ENCODE assay signal across 8 cellular contexts in the genomic region with DNA sequence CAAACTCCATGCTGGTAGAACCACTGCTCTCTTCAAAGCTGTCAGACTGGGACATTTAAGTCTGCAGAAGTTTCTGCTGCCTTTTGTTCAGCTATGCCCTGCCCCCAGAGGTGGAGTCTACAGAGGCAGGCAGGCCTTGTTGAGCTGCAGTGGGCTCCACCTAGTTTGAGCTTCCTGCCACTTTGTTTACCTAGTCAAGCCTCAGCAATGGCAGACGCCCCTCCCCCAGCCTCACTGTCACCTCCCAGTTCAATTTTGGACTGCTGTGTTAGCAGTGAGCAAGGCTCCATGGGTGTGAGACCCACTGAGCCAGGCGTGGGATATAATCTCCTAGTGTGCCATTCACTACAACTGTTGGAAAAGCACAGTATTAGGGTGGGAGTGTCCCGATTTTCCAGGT. TPM values are rescaled to one million over a fixed set of nuclear protein-coding genes. Genes with fewer than 3 reads are reported as not detected.
DNase-seq lines count a peak whose midpoint lies in the region; ATAC-seq and TF ChIP-seq lines count a peak whose summit lies in the region.
"Not testable (repeated sequence)": the region's sequence is repeated elsewhere in the genome, so short reads cannot be mapped to it uniquely, and the experiment has no call there.

No MANE protein-coding gene starts in this region.

- peaks cover 13% of the 10 kb centered on the region for H3K9me3 Mint-ChIP-seq in CD4-positive, alpha-beta T cell
- H3K9me3 Mint-ChIP-seq in T-cell = peaks cover 0 to 30% (median 13%) of the 10 kb centered on the region in 3 donors
- H3K9me3 Mint-ChIP-seq in activated CD8-positive, alpha-beta T cell treated with anti-CD3 and anti-CD28 coated beads, Interleukin-2, amount 10 ng/mL, durations not matched to agents 7 days and 5 days (ENCODE audit: insufficient read depth) = peaks cover 33% of the 10 kb centered on the region
- H3K9me3 Mint-ChIP-seq in activated naive CD8-positive, alpha-beta T cell treated with anti-CD3 and anti-CD28 coated beads, Interleukin-2, amount 50 U/mL, for 24 hours = peaks cover 17% of the 10 kb centered on the region

- POLR2A ChIA-PET in CD4-positive, alpha-beta T cell (lab: Charles Lee) = interaction anchor here (1.0 to 2.2 kb wide), 3 partner anchors 9 to 62 kb away, joined by 7 to 25 read pairs (median 10); no protein-coding TSS in a partner anchor
- POLR2A ChIA-PET in T-cell (lab: Charles Lee) = interaction anchor here in 1 of 2 donors (0.6 kb wide), 1 partner anchor 1510 kb away, joined by 3 read pairs; no protein-coding TSS in a partner anchor
- POLR2A ChIA-PET in activated CD8-positive, alpha-beta T cell treated with anti-CD3 and anti-CD28 coated beads, Interleukin-2, amount 10 ng/mL, durations not matched to agents 7 days and 5 days (lab: Charles Lee) = not testable (repeated sequence)

- ATAC-seq in CD4-positive, alpha-beta T cell (ENCODE audit: poor library complexity) = peak; percentile 55
- ATAC-seq in T-cell (replicated peaks in 1 of 4) = peak; percentile 48 to 89 (median 81)
- not testable (repeated sequence) for ATAC-seq in activated CD8-positive, alpha-beta T cell treated with anti-CD3 and anti-CD28 coated beads, Interleukin-2, amount 10 ng/mL, durations not matched to agents 7 days and 5 days; activated naive CD8-positive, alpha-beta T cell treated with anti-CD3 and anti-CD28 coated beads, Interleukin-2, amount 50 U/mL, for 24 hours

- H3K27ac ChIP-seq in CD4-positive, alpha-beta T cell (ENCODE audit: low read depth, low read length) = not testable (repeated sequence)

- H3K4me3 Mint-ChIP-seq in CD4-positive, alpha-beta T cell; activated CD8-positive, alpha-beta T cell treated with anti-CD3 and anti-CD28 coated beads, Interleukin-2, amount 10 ng/mL, durations not matched to agents 7 days and 5 days; activated naive CD8-positive, alpha-beta T cell treated with anti-CD3 and anti-CD28 coated beads, Interleukin-2, amount 50 U/mL, for 24 hours: not testable (repeated sequence)
- peak overlapping the region; percentile 13 to 56 (median 37) for H3K4me3 Mint-ChIP-seq in T-cell

- peak overlapping the region; percentile 49 for H3K27ac Mint-ChIP-seq in CD4-positive, alpha-beta T cell
- peak overlapping the region; percentile 68 to 91 for H3K27ac Mint-ChIP-seq in T-cell
- not testable (repeated sequence) for H3K27ac Mint-ChIP-seq in activated CD8-positive, alpha-beta T cell treated with anti-CD3 and anti-CD28 coated beads, Interleukin-2, amount 10 ng/mL, durations not matched to agents 7 days and 5 days; activated naive CD8-positive, alpha-beta T cell treated with anti-CD3 and anti-CD28 coated beads, Interleukin-2, amount 50 U/mL, for 24 hours

- peaks cover 14% of the 10 kb centered on the region for H3K9me3 ChIP-seq in CD4-positive, alpha-beta T cell (ENCODE audit: control insufficient read depth, low read length)

- CTCF ChIA-PET in CD4-positive, alpha-beta T cell (lab: Charles Lee) = interaction anchor here (1.5 kb wide), 1 partner anchor 106 kb away, joined by 4 read pairs; no protein-coding TSS in a partner anchor
- CTCF ChIA-PET in T-cell (lab: Charles Lee) = interaction anchor here in 1 of 2 donors (0.6 kb wide), 1 partner anchor 31 kb away, joined by 3 read pairs; no protein-coding TSS in a partner anchor
- CTCF ChIA-PET in activated CD8-positive, alpha-beta T cell treated with anti-CD3 and anti-CD28 coated beads, Interleukin-2, amount 10 ng/mL, durations not matched to agents 7 days and 5 days (lab: Charles Lee) = interaction anchor here (1.3 kb wide), 1 partner anchor 107 kb away, joined by 3 read pairs; no protein-coding TSS in a partner anchor

- not testable (repeated sequence) for H3K27me3 ChIP-seq in CD4-positive, alpha-beta T cell (ENCODE audit: control insufficient read depth, insufficient read depth, low read length)

- H3K36me3 Mint-ChIP-seq in CD4-positive, alpha-beta T cell (ENCODE audit: low read depth) = peaks cover 13% of the 10 kb centered on the region
- not testable (repeated sequence) for H3K36me3 Mint-ChIP-seq in T-cell; activated CD8-positive, alpha-beta T cell treated with anti-CD3 and anti-CD28 coated beads, Interleukin-2, amount 10 ng/mL, durations not matched to agents 7 days and 5 days (ENCODE audit: low read depth); activated naive CD8-positive, alpha-beta T cell treated with anti-CD3 and anti-CD28 coated beads, Interleukin-2, amount 50 U/mL, for 24 hours (ENCODE audit: low read depth)

- not testable (repeated sequence) for H3K27me3 Mint-ChIP-seq in CD4-positive, alpha-beta T cell; T-cell; activated CD8-positive, alpha-beta T cell treated with anti-CD3 and anti-CD28 coated beads, Interleukin-2, amount 10 ng/mL, durations not matched to agents 7 days and 5 days (ENCODE audit: low read depth); activated naive CD8-positive, alpha-beta T cell treated with anti-CD3 and anti-CD28 coated beads, Interleukin-2, amount 50 U/mL, for 24 hours

- not testable (repeated sequence) for TF ChIP-seq CTCF in CD4-positive, alpha-beta T cell (IDR thresholded peaks at IDR 0.05); GM12865 (IDR thresholded peaks at IDR 0.05; ENCODE audit: insufficient read depth, low read depth, low read length, missing control alignments)

- H3K4me1 Mint-ChIP-seq in CD4-positive, alpha-beta T cell (ENCODE audit: low read depth) = peaks cover 24% of the 10 kb centered on the region
- peaks cover 18 to 27% (median 22%) of the 10 kb centered on the region in 3 donors for H3K4me1 Mint-ChIP-seq in T-cell
- H3K4me1 Mint-ChIP-seq in activated CD8-positive, alpha-beta T cell treated with anti-CD3 and anti-CD28 coated beads, Interleukin-2, amount 10 ng/mL, durations not matched to agents 7 days and 5 days (ENCODE audit: low read depth) = not testable (repeated sequence)
- H3K4me1 Mint-ChIP-seq in activated naive CD8-positive, alpha-beta T cell treated with anti-CD3 and anti-CD28 coated beads, Interleukin-2, amount 50 U/mL, for 24 hours = peaks cover 12% of the 10 kb centered on the region

- peak; percentile 49 to 84 (median 66) for DNase-seq in CD4-positive, alpha-beta T cell
- DNase-seq in GM12865 (ENCODE audit: low read depth) (peak; percentile 40), T-cell (peak in 33 of 34 experiments; percentile 40 to 82 (median 66)), activated gamma-delta T cell treated with Interleukin-2 at 50 U/mL for 16 hours (peak; percentile 52)
- DNase-seq in activated CD4-positive, alpha-beta T cell treated with anti-CD3 and anti-CD28 coated beads, Interleukin-2, amount 50 U/mL, for 1 hour = peak; percentile 71
- peak; percentile 34 for DNase-seq in activated CD8-positive, alpha-beta T cell treated with anti-CD3 and anti-CD28 coated beads, Interleukin-2, amount 10 ng/mL, durations not matched to agents 7 days and 5 days
- DNase-seq in activated naive CD8-positive, alpha-beta T cell treated with anti-CD3 and anti-CD28 coated beads, Interleukin-2, amount 50 U/mL, for 24 hours = peak; percentile 16
- peak; percentile 26 for DNase-seq in stimulated activated CD4-positive, alpha-beta T cell treated with anti-CD3 and anti-CD28 coated beads, Interleukin-1b, Interleukin-23, amount 100 ng/mL, for 48 hours

- H3K4me3 ChIP-seq in GM12865 (ENCODE audit: low read depth, low read length) = not testable (repeated sequence)

- intact Hi-C loops in CD4-positive, alpha-beta T cell (cut with DNase I, micrococcal nuclease) = not testable (repeated sequence)

RNA-seq across cellular contexts. Expression of a gene that starts 11.9 kb away (rescaled TPM):
- total RNA-seq in CD4-positive, alpha-beta T cell = 1,000 to 10,000 TPM; 1,977 to 1,996 TPM
- total RNA-seq in T-cell = 1,000 to 10,000 TPM; 1,368 to 2,791 (median 2,039) TPM
- total RNA-seq in activated CD8-positive, alpha-beta T cell treated with anti-CD3 and anti-CD28 coated beads, Interleukin-2, amount 10 ng/mL, durations not matched to agents 7 days and 5 days = 1,000 to 10,000 TPM; 1,075 to 1,135 TPM

Comparison
In these comparisons a context has a peak if more than half of its experiments do, and no peak if none do; other contexts are left out.
1. DNase-seq: peak in every context shown above with its lines; median percentile 71 in activated CD4-positive, alpha-beta T cell treated with anti-CD3 and anti-CD28 coated beads, Interleukin-2, amount 50 U/mL, for 1 hour; 66 in CD4-positive, alpha-beta T cell; 66 in T-cell; 52 in activated gamma-delta T cell treated with Interleukin-2 at 50 U/mL for 16 hours; 40 in GM12865; 34 in activated CD8-positive, alpha-beta T cell treated with anti-CD3 and anti-CD28 coated beads, Interleukin-2, amount 10 ng/mL, durations not matched to agents 7 days and 5 days; 26 in stimulated activated CD4-positive, alpha-beta T cell treated with anti-CD3 and anti-CD28 coated beads, Interleukin-1b, Interleukin-23, amount 100 ng/mL, for 48 hours; 16 in activated naive CD8-positive, alpha-beta T cell treated with anti-CD3 and anti-CD28 coated beads, Interleukin-2, amount 50 U/mL, for 24 hours.